Comparison of ENCODE assay signal across 27 cellular contexts in genomic region chrX:15087747-15088146, GRCh38.
"Had no signal": no experiment of that assay in that cellular context is flagged by ENCODE, and none has a peak within 500 bp of the region (broad histone marks: within the 10 kb centered on the region; RNA-seq: fewer than 3 reads in every experiment).

No MANE protein-coding gene starts in this region.

- H3K4me3 ChIP-seq: ascending aorta, body of pancreas had no signal

- H3K27ac ChIP-seq: ascending aorta, body of pancreas had no signal

- DNase-seq: activated B cell treated with CpG ODN at 0.5 μM for 24 hours; activated CD4-positive, alpha-beta memory T cell treated with anti-CD3 and anti-CD28 coated beads for 36 hours; activated CD4-positive, alpha-beta T cell treated with anti-CD3 and anti-CD28 coated beads for 1 hour; activated CD4-positive, alpha-beta T cell treated with anti-CD3 and anti-CD28 coated beads, Interleukin-2, amount 10 ng/mL, durations not matched to agents 7 days and 5 days; activated CD8-positive, alpha-beta memory T cell treated with anti-CD3 and anti-CD28 coated beads for 24 hours; activated effector memory CD4-positive, alpha-beta T cell treated with anti-CD3 and anti-CD28 coated beads, Interleukin-2, amount 50 U/mL, for 16 hours; activated naive CD4-positive, alpha-beta T cell treated with Interleukin-2 at 50 U/mL for 16 hours; activated naive CD8-positive, alpha-beta T cell treated with anti-CD3 and anti-CD28 coated beads, Interleukin-2, amount 50 U/mL, for 24 hours; activated T-cell treated with anti-CD3 and anti-CD28 coated beads, Interleukin-2, amount 50 U/mL, for 4 hours; amniotic stem cell; central memory CD4-positive, alpha-beta T cell; KG1; NCI-H1092; NCI-H1436; NCI-H1694 treated with DMSO at 0.1 percent for 48 hours; NCI-H2081; NCI-H226; NCI-H526; SIG-M5; T-cell; T-helper 2 cell; T1000 had no signal

- H3K9me3 ChIP-seq: ascending aorta, body of pancreas had no signal

- H3K4me1 ChIP-seq: ascending aorta, body of pancreas had no signal

- H3K27me3 ChIP-seq: ascending aorta, body of pancreas had no signal

- H3K36me3 ChIP-seq: ascending aorta had no signal

- FAIRE-seq: bronchial epithelial cell, TTC549 had no signal

- ATAC-seq: activated naive CD4-positive, alpha-beta T cell treated with anti-CD3 and anti-CD28 coated beads, Interleukin-2, amount 50 U/mL, for 72 hours; activated naive CD8-positive, alpha-beta T cell treated with anti-CD3 and anti-CD28 coated beads, Interleukin-2, amount 50 U/mL, for 24 hours; activated T-cell treated with anti-CD3 and anti-CD28 coated beads, Interleukin-2, amount 50 U/mL, for 4 hours; body of pancreas; T-cell had no signal
